ENCODE assay signal across 1 cellular context in the genomic region with DNA sequence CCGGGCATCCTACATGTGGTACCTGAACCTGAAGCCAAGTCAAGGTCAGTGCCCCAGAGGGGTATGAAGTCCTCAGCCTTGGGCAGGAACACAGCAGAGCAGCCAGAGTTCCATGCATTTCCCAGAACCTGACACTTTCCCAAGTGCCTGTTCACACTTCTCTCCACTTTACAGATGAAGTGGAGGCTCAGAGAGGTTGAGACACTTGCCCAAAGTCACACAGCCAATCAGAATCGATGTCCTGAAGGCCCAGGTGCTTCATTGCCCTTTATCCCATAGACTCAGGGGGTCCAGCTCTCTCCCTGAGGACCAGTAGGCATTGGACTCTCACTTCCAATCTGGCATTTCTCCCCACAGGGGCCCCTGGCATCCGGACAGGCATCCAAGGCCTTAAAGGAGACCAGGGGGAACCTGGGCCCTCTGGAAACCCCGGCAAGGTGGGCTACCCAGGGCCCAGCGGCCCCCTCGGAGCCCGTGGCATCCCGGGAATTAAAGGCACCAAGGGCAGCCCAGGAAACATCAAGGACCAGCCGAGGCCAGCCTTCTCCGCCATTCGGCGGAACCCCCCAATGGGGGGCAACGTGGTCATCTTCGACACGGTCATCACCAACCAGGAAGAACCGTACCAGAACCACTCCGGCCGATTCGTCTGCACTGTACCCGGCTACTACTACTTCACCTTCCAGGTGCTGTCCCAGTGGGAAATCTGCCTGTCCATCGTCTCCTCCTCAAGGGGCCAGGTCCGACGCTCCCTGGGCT.
A peak's percentile ranks its signal among the peaks of the same experiment; 100 is the strongest.
TF ChIP-seq lines count a peak whose summit lies in the region.

No MANE protein-coding gene starts in this region.

TF ChIP-seq in K562, 482 proteins besides CTCF, POLR2A, EP300 and RAD21:
- no peak; the same call in 1 of the 2 replicates for TF ChIP-seq HDAC2 (IDR thresholded peaks at IDR 0.05)
- no peak for TF ChIP-seq HNRNPK (IDR thresholded peaks at IDR 0.05; ENCODE audit: low read depth, low read length, poor library complexity, severe bottlenecking)
- TF ChIP-seq, protein P1, sequence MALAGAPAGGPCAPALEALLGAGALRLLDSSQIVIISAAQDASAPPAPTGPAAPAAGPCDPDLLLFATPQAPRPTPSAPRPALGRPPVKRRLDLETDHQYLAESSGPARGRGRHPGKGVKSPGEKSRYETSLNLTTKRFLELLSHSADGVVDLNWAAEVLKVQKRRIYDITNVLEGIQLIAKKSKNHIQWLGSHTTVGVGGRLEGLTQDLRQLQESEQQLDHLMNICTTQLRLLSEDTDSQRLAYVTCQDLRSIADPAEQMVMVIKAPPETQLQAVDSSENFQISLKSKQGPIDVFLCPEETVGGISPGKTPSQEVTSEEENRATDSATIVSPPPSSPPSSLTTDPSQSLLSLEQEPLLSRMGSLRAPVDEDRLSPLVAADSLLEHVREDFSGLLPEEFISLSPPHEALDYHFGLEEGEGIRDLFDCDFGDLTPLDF (CRISPR knock-in tag; IDR thresholded peaks at IDR 0.05) = no peak
- no peak for TF ChIP-seq ZFX (CRISPR knock-in tag; IDR thresholded peaks at IDR 0.05)
- peak in 1 of 2 experiments; percentile 46; a peak in 1 of 4 replicates for TF ChIP-seq RCOR1 (IDR thresholded peaks at IDR 0.05; ENCODE audit: borderline replicate concordance in 1 of 2, low read depth in 2 of 2, low read length in 2 of 2)
- no peak for TF ChIP-seq ZNF184 (CRISPR knock-in tag; IDR thresholded peaks at IDR 0.05)
- peak; percentile 39 for TF ChIP-seq CHD4 (IDR thresholded peaks at IDR 0.05; ENCODE audit: insufficient read depth, insufficient replicate concordance, low read depth, low read length, poor library complexity, severe bottlenecking)
- no peak for TF ChIP-seq ZFP30 (CRISPR knock-in tag; IDR thresholded peaks at IDR 0.05; ENCODE audit: borderline replicate concordance)
- no peak for TF ChIP-seq KAT2B (IDR thresholded peaks at IDR 0.05; ENCODE audit: low read depth, low read length)
- peak; percentile 84 for TF ChIP-seq BCOR (IDR thresholded peaks at IDR 0.05)
- TF ChIP-seq SMARCA5 (IDR thresholded peaks at IDR 0.05) = peak; percentile 83; the same call in 1 of the 2 replicates
- TF ChIP-seq SUPT5H (IDR thresholded peaks at IDR 0.05) = no peak
- TF ChIP-seq PTBP1 (IDR thresholded peaks at IDR 0.05; ENCODE audit: low read depth, low read length) = 0 out of 2 replicates have a peak, but pooled peaks have one; percentile 59
- 0 out of 2 replicates have a peak, but pooled peaks have one; percentile 33 for TF ChIP-seq ELF1 (tag; IDR thresholded peaks at IDR 0.05)
- peak in 1 of 2 experiments; percentile 19; a peak in 2 of 4 replicates for TF ChIP-seq KDM1A (IDR thresholded peaks at IDR 0.05)
- peak; percentile 93 for TF ChIP-seq ZFP36 (IDR thresholded peaks at IDR 0.05; ENCODE audit: low read depth, low read length, partially characterized antibody)
- peak; percentile 27; the same call in 1 of the 2 replicates for TF ChIP-seq ADNP (tag; IDR thresholded peaks at IDR 0.05)
- TF ChIP-seq RBM25 (IDR thresholded peaks at IDR 0.05; ENCODE audit: low read depth, low read length, severe bottlenecking) = peak; percentile 96
- TF ChIP-seq NR1H2 (CRISPR knock-in tag; IDR thresholded peaks at IDR 0.05) = no peak
- no peak for TF ChIP-seq IRF9 (tag; IDR thresholded peaks at IDR 0.05)
- TF ChIP-seq ETV6 (IDR thresholded peaks at IDR 0.05; ENCODE audit: borderline replicate concordance in 1 of 2, low read depth in 2 of 2, low read length in 1 of 2) = no peak
- no peak for TF ChIP-seq ETV6 (CRISPR knock-in tag; IDR thresholded peaks at IDR 0.05; ENCODE audit: borderline replicate concordance)
- TF ChIP-seq ZEB2 (IDR thresholded peaks at IDR 0.05) = no peak
- peak; percentile 44 for TF ChIP-seq BRD9 (IDR thresholded peaks at IDR 0.05; ENCODE audit: low read depth, partially characterized antibody)
- TF ChIP-seq COPS2 (conservative IDR thresholded peaks at IDR 0.05) = no peak
- no peak for TF ChIP-seq ZNF175 (CRISPR knock-in tag; IDR thresholded peaks at IDR 0.05; ENCODE audit: low read depth)
TF ChIP-seq in K562: peak in this region for 11.
